Comparison of ENCODE assay signal across 25 cellular contexts in the genomic region with DNA sequence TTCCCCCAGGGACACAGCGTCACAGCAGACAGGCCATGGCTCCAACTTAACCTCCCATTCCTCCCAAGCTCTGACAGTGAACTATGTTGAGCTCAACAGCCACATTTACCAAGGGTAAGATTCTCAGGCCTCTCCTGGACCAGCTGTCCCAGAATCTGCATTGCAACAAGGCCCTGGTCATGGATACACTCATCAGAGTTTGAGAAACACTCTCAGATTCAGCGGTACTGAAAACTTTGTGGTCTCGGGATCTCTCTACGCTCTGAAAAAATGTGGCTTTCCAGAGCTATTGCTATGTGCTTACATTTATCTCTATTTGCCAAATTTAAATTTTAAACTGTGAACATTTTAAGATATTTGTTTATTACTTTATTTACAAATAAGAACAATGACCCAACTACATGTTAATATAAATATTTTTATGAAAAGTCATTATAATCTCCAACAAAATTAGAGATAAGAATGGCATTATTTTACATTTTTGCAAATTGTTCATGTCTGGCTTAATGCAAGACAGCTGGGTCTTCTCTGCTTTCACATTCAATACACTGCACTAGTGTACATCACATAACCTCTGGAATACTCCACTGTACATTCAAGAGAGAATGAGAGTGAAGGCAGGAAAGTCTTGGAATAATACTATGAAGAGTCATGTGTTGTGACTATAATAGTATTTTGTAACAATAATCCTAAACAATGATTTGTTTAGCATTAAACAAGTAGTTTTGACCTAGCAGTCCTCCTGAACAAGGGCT.
"Had no signal": no experiment of that assay in that cellular context is flagged by ENCODE, and none has a peak within 500 bp of the region (broad histone marks: within the 10 kb centered on the region; RNA-seq: fewer than 3 reads in every experiment).

No MANE protein-coding gene starts in this region.

- H3K27me3 Mint-ChIP-seq: activated CD4-positive, alpha-beta memory T cell treated with anti-CD3 and anti-CD28 coated beads for 36 hours; activated CD4-positive, alpha-beta T cell treated with anti-CD3 and anti-CD28 coated beads, Interleukin-2, amount 10 ng/mL, durations not matched to agents 7 days and 5 days; activated naive CD8-positive, alpha-beta T cell treated with anti-CD3 and anti-CD28 coated beads, Interleukin-2, amount 50 U/mL, for 24 hours had no signal

- H3K36me3 Mint-ChIP-seq: brain had no signal

- H3K4me3 Mint-ChIP-seq: activated CD4-positive, alpha-beta memory T cell treated with anti-CD3 and anti-CD28 coated beads for 36 hours; activated CD4-positive, alpha-beta T cell treated with anti-CD3 and anti-CD28 coated beads, Interleukin-2, amount 10 ng/mL, durations not matched to agents 7 days and 5 days; activated naive CD8-positive, alpha-beta T cell treated with anti-CD3 and anti-CD28 coated beads, Interleukin-2, amount 50 U/mL, for 24 hours; activated T-cell treated with anti-CD3 and anti-CD28 coated beads, Interleukin-2, amount 50 U/mL, for 4 hours; brain; T-cell had no signal

- H3K27ac Mint-ChIP-seq: activated CD4-positive, alpha-beta memory T cell treated with anti-CD3 and anti-CD28 coated beads for 36 hours; activated CD4-positive, alpha-beta T cell treated with anti-CD3 and anti-CD28 coated beads, Interleukin-2, amount 10 ng/mL, durations not matched to agents 7 days and 5 days; activated naive CD4-positive, alpha-beta T cell treated with anti-CD3 and anti-CD28 coated beads, Interleukin-2, amount 50 U/mL, for 72 hours; activated naive CD8-positive, alpha-beta T cell treated with anti-CD3 and anti-CD28 coated beads, Interleukin-2, amount 50 U/mL, for 24 hours; brain; T-cell had no signal

- H3K4me3 ChIP-seq: SK-N-MC had no signal

- H3K4me1 Mint-ChIP-seq: activated CD4-positive, alpha-beta T cell treated with anti-CD3 and anti-CD28 coated beads, Interleukin-2, amount 10 ng/mL, durations not matched to agents 7 days and 5 days; activated naive CD8-positive, alpha-beta T cell treated with anti-CD3 and anti-CD28 coated beads, Interleukin-2, amount 50 U/mL, for 24 hours; T-cell had no signal

- ATAC-seq: activated naive CD4-positive, alpha-beta T cell treated with anti-CD3 and anti-CD28 coated beads, Interleukin-2, amount 50 U/mL, for 72 hours; activated naive CD8-positive, alpha-beta T cell treated with anti-CD3 and anti-CD28 coated beads, Interleukin-2, amount 50 U/mL, for 24 hours; activated T-cell treated with anti-CD3 and anti-CD28 coated beads, Interleukin-2, amount 50 U/mL, for 4 hours; Panc1; Right ventricle myocardium inferior; T-cell had no signal

- DNase-seq: activated CD4-positive, alpha-beta memory T cell treated with anti-CD3 and anti-CD28 coated beads for 36 hours; activated CD4-positive, alpha-beta T cell treated with anti-CD3 and anti-CD28 coated beads, Interleukin-2, amount 10 ng/mL, durations not matched to agents 7 days and 5 days; activated CD4-positive, CD25-positive, alpha-beta regulatory T cell; activated CD8-positive, alpha-beta memory T cell treated with anti-CD3 and anti-CD28 coated beads for 24 hours; activated effector memory CD4-positive, alpha-beta T cell treated with anti-CD3 and anti-CD28 coated beads, Interleukin-2, amount 50 U/mL, for 16 hours; activated naive CD4-positive, alpha-beta T cell treated with Interleukin-2 at 50 U/mL for 16 hours; activated naive CD8-positive, alpha-beta T cell treated with anti-CD3 and anti-CD28 coated beads, Interleukin-2, amount 50 U/mL, for 24 hours; activated T-cell treated with anti-CD3 and anti-CD28 coated beads, Interleukin-2, amount 50 U/mL, for 4 hours; amygdala; Karpas-422; NCI-H1105 treated with DMSO at 0.1 percent for 48 hours; NCI-H1436 treated with DMSO at 0.1 percent for 48 hours; NCI-H187; NCI-H2081; NCI-H510A treated with DMSO at 0.1 percent for 48 hours; NCI-H69; NK-92 treated with Interleukin-12 subunit alpha and Interleukin-12 subunit beta, amount 100 ng/mL, for 24 hours; OCI-M1; RPMI8226; T-cell had no signal
